In the genomic region with DNA sequence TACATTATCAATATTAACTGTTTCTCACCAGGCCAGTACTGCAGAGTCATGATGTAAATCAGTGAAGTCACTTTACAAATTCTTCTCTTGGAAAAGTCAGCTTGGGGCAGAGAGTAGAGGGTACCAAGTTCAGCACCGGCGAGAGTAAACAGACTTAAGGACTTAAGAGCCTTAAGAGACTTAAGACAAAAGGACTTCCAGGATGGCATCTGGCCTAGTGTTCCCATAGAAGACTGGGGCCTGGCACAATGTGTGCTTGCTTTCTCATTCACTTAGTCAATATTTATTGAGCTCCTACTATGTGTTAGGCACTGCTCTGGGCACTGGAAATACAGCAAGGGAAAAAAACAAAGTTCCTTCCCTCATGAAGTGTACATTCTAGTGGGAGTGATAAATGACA, we compare ENCODE assay signal across 16 cellular contexts. TPM values are rescaled to one million over a fixed set of nuclear protein-coding genes. Genes with fewer than 3 reads are reported as not detected.
DNase-seq lines count a peak whose midpoint lies in the region; ATAC-seq lines count a peak whose summit lies in the region.
"Had no signal": no experiment of that assay in that cellular context is flagged by ENCODE, and none has a peak within 500 bp of the region (broad histone marks: within the 10 kb centered on the region; RNA-seq: fewer than 3 reads in every experiment).

No MANE protein-coding gene starts in this region.

- H3K4me1 Mint-ChIP-seq in activated naive CD4-positive, alpha-beta T cell treated with anti-CD3 and anti-CD28 coated beads, Interleukin-2, amount 50 U/mL, for 24 hours = peaks cover 65% of the 10 kb centered on the region
- H3K4me1 Mint-ChIP-seq in T-helper 17 cell = peaks cover 27% of the 10 kb centered on the region
- H3K4me1 Mint-ChIP-seq in immature natural killer cell = peaks cover 19 to 26% of the 10 kb centered on the region in 2 donors
- H3K4me1 Mint-ChIP-seq in stimulated activated naive CD8-positive, alpha-beta T cell treated with anti-CD3 and anti-CD28 coated beads, Interleukin-15, amount 100 ng/mL, for 72 hours = peaks cover 46% of the 10 kb centered on the region

- H3K27ac Mint-ChIP-seq in activated naive CD4-positive, alpha-beta T cell treated with anti-CD3 and anti-CD28 coated beads, Interleukin-2, amount 50 U/mL, for 24 hours = peak overlapping the region; percentile 89
- H3K27ac Mint-ChIP-seq in T-helper 17 cell = peak overlapping the region; percentile 94
- H3K27ac Mint-ChIP-seq in immature natural killer cell = peak overlapping the region in 5 of 6 donors; percentile 42 to 98 (median 90)
- peak overlapping the region; percentile 75 to 96 for H3K27ac Mint-ChIP-seq in stimulated activated naive CD8-positive, alpha-beta T cell treated with anti-CD3 and anti-CD28 coated beads, Interleukin-15, amount 100 ng/mL, for 72 hours

- ATAC-seq in T-helper 17 cell = no peak
- ATAC-seq in stimulated activated naive CD8-positive, alpha-beta T cell treated with anti-CD3 and anti-CD28 coated beads, Interleukin-15, amount 100 ng/mL, for 72 hours = no peak
- ATAC-seq: Panc1 had no signal

- H3K4me3 Mint-ChIP-seq in activated naive CD4-positive, alpha-beta T cell treated with anti-CD3 and anti-CD28 coated beads, Interleukin-2, amount 50 U/mL, for 24 hours = peak overlapping the region; percentile 93
- H3K4me3 Mint-ChIP-seq in T-helper 17 cell (peak overlapping the region; percentile 83), immature natural killer cell (peak overlapping the region; percentile 61 to 87 (median 86))
- peak overlapping the region; percentile 76 to 91 for H3K4me3 Mint-ChIP-seq in stimulated activated naive CD8-positive, alpha-beta T cell treated with anti-CD3 and anti-CD28 coated beads, Interleukin-15, amount 100 ng/mL, for 72 hours

- H3K9me3 Mint-ChIP-seq in activated naive CD4-positive, alpha-beta T cell treated with anti-CD3 and anti-CD28 coated beads, Interleukin-2, amount 50 U/mL, for 24 hours = no peaks in the 10 kb centered on the region
- H3K9me3 Mint-ChIP-seq in immature natural killer cell = peaks cover 0 to 6% (median 3%) of the 10 kb centered on the region in 6 donors
- H3K9me3 Mint-ChIP-seq in stimulated activated naive CD8-positive, alpha-beta T cell treated with anti-CD3 and anti-CD28 coated beads, Interleukin-15, amount 100 ng/mL, for 72 hours = peaks cover 0 to 7% of the 10 kb centered on the region in 2 donors

- H3K9me3 ChIP-seq in T-helper 17 cell (ENCODE audit: control insufficient read depth, low read length, poor library complexity, severe bottlenecking) = no peaks in the 10 kb centered on the region

- H3K27me3 Mint-ChIP-seq in activated naive CD4-positive, alpha-beta T cell treated with anti-CD3 and anti-CD28 coated beads, Interleukin-2, amount 50 U/mL, for 24 hours = no peaks in the 10 kb centered on the region
- H3K27me3 Mint-ChIP-seq in T-helper 17 cell (no peaks in the 10 kb centered on the region), immature natural killer cell (ENCODE audit: low read depth in 3 of 3) (peaks cover 0 to 12% (median 7%) of the 10 kb centered on the region in 3 donors)
- H3K27me3 Mint-ChIP-seq in stimulated activated naive CD8-positive, alpha-beta T cell treated with anti-CD3 and anti-CD28 coated beads, Interleukin-15, amount 100 ng/mL, for 72 hours = no peaks in the 10 kb centered on the region

- no peak for DNase-seq in activated naive CD4-positive, alpha-beta T cell treated with anti-CD3 and anti-CD28 coated beads, Interleukin-2, amount 50 U/mL, for 16 hours
- DNase-seq in T-helper 17 cell (no peak), immature natural killer cell (no peak), nucleus accumbens (lab: John Stamatoyannopoulos, UW) (no peak), KBM-7 (no peak), kidney tubule cell (ENCODE audit: low spot score) (no peak)
- no peak for DNase-seq in stimulated activated naive CD8-positive, alpha-beta T cell treated with anti-CD3 and anti-CD28 coated beads, Interleukin-15, amount 100 ng/mL, for 72 hours
- DNase-seq: activated CD4-positive, CD25-positive, alpha-beta regulatory T cell treated with anti-CD3 and anti-CD28 coated beads, Interleukin-2, amount 50 U/mL, for 72 hours; DND-41; NCI-H1105 treated with DMSO at 0.1 percent for 48 hours; NCI-H446 treated with DMSO at 0.1 percent for 48 hours; retina had no signal

- H3K36me3 Mint-ChIP-seq in activated naive CD4-positive, alpha-beta T cell treated with anti-CD3 and anti-CD28 coated beads, Interleukin-2, amount 50 U/mL, for 24 hours = peaks cover 2% of the 10 kb centered on the region
- H3K36me3 Mint-ChIP-seq in T-helper 17 cell (ENCODE audit: low read depth) (no peaks in the 10 kb centered on the region), immature natural killer cell (no peaks in the 10 kb centered on the region)

- in situ Hi-C loops in KBM-7 (cut with MboI; ENCODE audit: low pct_unique_long_range_greater_than_20kb, low sequenced_read_pairs) = no loop called here

RNA-seq across cellular contexts. Expression of a gene that starts 1.4 kb away (rescaled TPM):
- total RNA-seq in T-helper 17 cell = 1 to 10 TPM; 6.7 to 9.4 TPM
- polyA plus RNA-seq in immature natural killer cell = 1 to 10 TPM in 2 of 3 donors, under 1 TPM in 1; 0.59 to 2.8 (median 1.1) TPM

RNA-seq across cellular contexts. Expression of a gene that starts 38.9 kb away (rescaled TPM):
- total RNA-seq in T-helper 17 cell = not detected
- polyA plus RNA-seq in immature natural killer cell = not detected
- total RNA-seq: mucosa of gallbladder had no signal
- polyA plus RNA-seq: thymus had no signal
